ENCODE assay signal across 10 cellular contexts in genomic region chr17:38673714-38674012, GRCh38. TPM values are rescaled to one million over a fixed set of nuclear protein-coding genes. Genes with fewer than 3 reads are reported as not detected.
DNase-seq lines count a peak whose midpoint lies in the region; ATAC-seq and TF ChIP-seq lines count a peak whose summit lies in the region.
"Had no signal": no experiment of that assay in that cellular context is flagged by ENCODE, and none has a peak within 500 bp of the region (broad histone marks: within the 10 kb centered on the region; RNA-seq: fewer than 3 reads in every experiment).

No MANE protein-coding gene starts in this region.

- no peaks in the 10 kb centered on the region for H3K9me3 Mint-ChIP-seq in activated naive CD4-positive, alpha-beta T cell treated with anti-CD3 and anti-CD28 coated beads, Interleukin-2, amount 10 ng/mL, durations not matched to agents 7 days and 5 days
- H3K9me3 Mint-ChIP-seq in activated T-helper 17 cell treated with anti-CD3 and anti-CD28 coated beads, Interleukin-2, amount 50 U/mL, for 72 hours: no peaks in the 10 kb centered on the region
- H3K9me3 Mint-ChIP-seq: neural crest cell had no signal

- intact Hi-C loops in transverse colon (cut with DNase I; ENCODE audit: low total_unique reads): loop anchor here (2.0 kb wide), 1 partner anchor 59 kb away; no protein-coding TSS in a partner anchor

- H3K9me3 ChIP-seq in transverse colon: no peaks in the 10 kb centered on the region

- TF ChIP-seq POLR2A in transverse colon (IDR thresholded peaks at IDR 0.05): no peak

- H3K27me3 ChIP-seq in transverse colon: peaks cover 77% of the 10 kb centered on the region

- peaks cover 8 to 30% (median 23%) of the 10 kb centered on the region in 4 donors for H3K4me1 ChIP-seq in transverse colon

- DNase-seq in activated naive CD4-positive, alpha-beta T cell treated with anti-CD3 and anti-CD28 coated beads, Interleukin-2, amount 10 ng/mL, durations not matched to agents 7 days and 5 days: no peak
- no peak for DNase-seq in activated naive CD4-positive, alpha-beta T cell (lab: John Stamatoyannopoulos, UW)
- DNase-seq in left kidney (ENCODE audit: low read depth, low spot score) (peak; percentile 52), transverse colon (no peak), NCI-H69 (lab: John Stamatoyannopoulos, UW) (no peak), SKM-1 (lab: John Stamatoyannopoulos, UW; ENCODE audit: unreplicated experiment) (no peak)
- DNase-seq: DMS 273 treated with DMSO at 0.1 percent for 48 hours had no signal

- in situ Hi-C loops in transverse colon (cut with MboI; ENCODE audit: low pct_ligation_motif_present in 1 of 4, low pct_unique_long_range_greater_than_20kb in 1 of 4, low sequenced_read_pairs in 3 of 4): loop anchor here in 3 of 4 donors (10.0 to 25.0 kb wide), 3 partner anchors 61 to 186 kb away; partner anchors contain the start of gene CISD3 (in 2 of the 3)

- no peak overlapping the region for H3K27ac Mint-ChIP-seq in activated naive CD4-positive, alpha-beta T cell treated with anti-CD3 and anti-CD28 coated beads, Interleukin-2, amount 10 ng/mL, durations not matched to agents 7 days and 5 days
- no peak overlapping the region for H3K27ac Mint-ChIP-seq in activated T-helper 17 cell treated with anti-CD3 and anti-CD28 coated beads, Interleukin-2, amount 50 U/mL, for 72 hours

- H3K36me3 ChIP-seq in transverse colon: no peaks in the 10 kb centered on the region

- ATAC-seq in activated T-helper 17 cell treated with anti-CD3 and anti-CD28 coated beads, Interleukin-2, amount 50 U/mL, for 72 hours (replicated peaks): no peak
- ATAC-seq in HG03354 (IDR thresholded peaks at IDR 0.05; ENCODE audit: poor library complexity, severe bottlenecking, unreplicated experiment): no peak

- no peak for TF ChIP-seq CTCF in transverse colon (IDR thresholded peaks at IDR 0.05)

- peaks cover 49% of the 10 kb centered on the region for H3K4me1 Mint-ChIP-seq in activated naive CD4-positive, alpha-beta T cell treated with anti-CD3 and anti-CD28 coated beads, Interleukin-2, amount 10 ng/mL, durations not matched to agents 7 days and 5 days
- H3K4me1 Mint-ChIP-seq in activated T-helper 17 cell treated with anti-CD3 and anti-CD28 coated beads, Interleukin-2, amount 50 U/mL, for 72 hours: peaks cover 28% of the 10 kb centered on the region

- no peak for TF ChIP-seq EP300 in transverse colon (IDR thresholded peaks at IDR 0.05; ENCODE audit: low read depth)

- CTCF ChIA-PET in activated naive CD4-positive, alpha-beta T cell treated with anti-CD3 and anti-CD28 coated beads, Interleukin-2, amount 10 ng/mL, durations not matched to agents 7 days and 5 days (lab: Charles Lee): interaction anchor here (5.1 kb wide), 1 partner anchor 60 kb away, joined by 116 read pairs; the partner anchor contains the start of gene CISD3

- peak overlapping the region in 3 of 4 donors; percentile 42 to 65 (median 58) for H3K4me3 ChIP-seq in transverse colon

- peaks cover 55% of the 10 kb centered on the region for H3K27me3 Mint-ChIP-seq in activated naive CD4-positive, alpha-beta T cell treated with anti-CD3 and anti-CD28 coated beads, Interleukin-2, amount 10 ng/mL, durations not matched to agents 7 days and 5 days
- H3K27me3 Mint-ChIP-seq in activated T-helper 17 cell treated with anti-CD3 and anti-CD28 coated beads, Interleukin-2, amount 50 U/mL, for 72 hours: peaks cover 17% of the 10 kb centered on the region

- peak overlapping the region; percentile 58 for H3K4me3 Mint-ChIP-seq in activated naive CD4-positive, alpha-beta T cell treated with anti-CD3 and anti-CD28 coated beads, Interleukin-2, amount 10 ng/mL, durations not matched to agents 7 days and 5 days
- H3K4me3 Mint-ChIP-seq in activated T-helper 17 cell treated with anti-CD3 and anti-CD28 coated beads, Interleukin-2, amount 50 U/mL, for 72 hours: peak overlapping the region; percentile 15

- WGBS in transverse colon (ENCODE audit: low coverage in 1 of 2), 2 donors: 0% methylated on average over 4 of the region's 40 CpGs; no CpG with 5 or more reads in 1 of the 2 donors

- H3K36me3 Mint-ChIP-seq in activated naive CD4-positive, alpha-beta T cell treated with anti-CD3 and anti-CD28 coated beads, Interleukin-2, amount 10 ng/mL, durations not matched to agents 7 days and 5 days: no peaks in the 10 kb centered on the region
- H3K36me3 Mint-ChIP-seq in activated T-helper 17 cell treated with anti-CD3 and anti-CD28 coated beads, Interleukin-2, amount 50 U/mL, for 72 hours (ENCODE audit: low read depth): peaks cover 16% of the 10 kb centered on the region

- no peak overlapping the region for H3K27ac ChIP-seq in transverse colon

RNA-seq across cellular contexts. Expression of gene EPOP, which starts 1.1 kb away (rescaled TPM):
- total RNA-seq in activated T-helper 17 cell treated with anti-CD3 and anti-CD28 coated beads, Interleukin-2, amount 50 U/mL, for 72 hours: 10 to 100 TPM; 29.6 to 39.1 TPM
- total RNA-seq in transverse colon: 1 to 10 TPM in 1 of 4 donors, under 1 TPM in 3; 0.14 to 3.8 (median 0.61) TPM

RNA-seq across cellular contexts. Expression of gene MLLT6, which starts 31.4 kb away (rescaled TPM):
- total RNA-seq in activated T-helper 17 cell treated with anti-CD3 and anti-CD28 coated beads, Interleukin-2, amount 50 U/mL, for 72 hours: 100 to 1,000 TPM; 232 to 395 TPM
- 100 to 1,000 TPM in 2 of 4 donors, 10 to 100 TPM in 2; 68.7 to 272 (median 100) TPM for total RNA-seq in transverse colon

RNA-seq across cellular contexts. Expression of gene CISD3, which starts 56.5 kb away (rescaled TPM):
- 10 to 100 TPM; 36.1 to 57.3 TPM for total RNA-seq in activated T-helper 17 cell treated with anti-CD3 and anti-CD28 coated beads, Interleukin-2, amount 50 U/mL, for 72 hours
- total RNA-seq in transverse colon: 10 to 100 TPM; 11.2 to 35.0 (median 20.5) TPM

Comparison
In these comparisons a context has a peak if more than half of its experiments do, and no peak if none do; other contexts are left out.
1. RNA of gene EPOP, which starts 1.1 kb away (total RNA-seq): 29.6 to 39.1 TPM in activated T-helper 17 cell treated with anti-CD3 and anti-CD28 coated beads, Interleukin-2, amount 50 U/mL, for 72 hours; 0.14 to 3.8 TPM in transverse colon; every median in the first group is over 4 times any median in the second.